17 cellular contexts compared by ENCODE assay signal in genomic region chr11:120911943-120912342, GRCh38.
"Had no signal": no experiment of that assay in that cellular context is flagged by ENCODE, and none has a peak within 500 bp of the region (broad histone marks: within the 10 kb centered on the region; RNA-seq: fewer than 3 reads in every experiment).

No MANE protein-coding gene starts in this region.

- H3K4me3 ChIP-seq: breast epithelium had no signal

- DNase-seq: activated CD4-positive, alpha-beta memory T cell treated with anti-CD3 and anti-CD28 coated beads for 36 hours; activated CD4-positive, alpha-beta T cell treated with anti-CD3 and anti-CD28 coated beads, Interleukin-2, amount 10 ng/mL, durations not matched to agents 7 days and 5 days; activated CD4-positive, CD25-positive, alpha-beta regulatory T cell; activated CD8-positive, alpha-beta memory T cell treated with anti-CD3 and anti-CD28 coated beads for 24 hours; activated gamma-delta T cell treated with Interleukin-2 at 50 U/mL for 16 hours; activated naive CD4-positive, alpha-beta T cell treated with anti-CD3 and anti-CD28 coated beads, Interleukin-2, amount 50 U/mL, for 16 hours; activated T-cell treated with anti-CD3 and anti-CD28 coated beads, Interleukin-2, amount 50 U/mL, for 4 hours; aorta; central memory CD4-positive, alpha-beta T cell; NCI-H1092; NCI-H1417 treated with DMSO at 0.1 percent for 48 hours; SIG-M5; T1000 had no signal

- H3K36me3 ChIP-seq: breast epithelium had no signal

- H3K27ac Mint-ChIP-seq: activated CD4-positive, alpha-beta memory T cell treated with anti-CD3 and anti-CD28 coated beads for 36 hours; activated CD4-positive, alpha-beta T cell treated with anti-CD3 and anti-CD28 coated beads, Interleukin-2, amount 10 ng/mL, durations not matched to agents 7 days and 5 days; activated T-helper 17 cell treated with anti-CD3 and anti-CD28 coated beads, Interleukin-2, amount 50 U/mL, for 72 hours had no signal

- H3K36me3 Mint-ChIP-seq: activated CD4-positive, alpha-beta memory T cell treated with anti-CD3 and anti-CD28 coated beads for 36 hours had no signal

- ATAC-seq: activated T-cell treated with anti-CD3 and anti-CD28 coated beads, Interleukin-2, amount 50 U/mL, for 4 hours; activated T-helper 17 cell treated with anti-CD3 and anti-CD28 coated beads, Interleukin-2, amount 50 U/mL, for 72 hours had no signal

- H3K27ac ChIP-seq: breast epithelium, KMS-11, VCaP had no signal

- H3K4me1 ChIP-seq: breast epithelium had no signal

- H3K9ac ChIP-seq: KMS-11 had no signal

- H3K4me2 ChIP-seq: KMS-11 had no signal

- H3K4me1 Mint-ChIP-seq: activated CD4-positive, alpha-beta T cell treated with anti-CD3 and anti-CD28 coated beads, Interleukin-2, amount 10 ng/mL, durations not matched to agents 7 days and 5 days; activated T-helper 17 cell treated with anti-CD3 and anti-CD28 coated beads, Interleukin-2, amount 50 U/mL, for 72 hours had no signal

- H3K9me3 ChIP-seq: breast epithelium had no signal

- H3K4me3 Mint-ChIP-seq: activated CD4-positive, alpha-beta memory T cell treated with anti-CD3 and anti-CD28 coated beads for 36 hours; activated CD4-positive, alpha-beta T cell treated with anti-CD3 and anti-CD28 coated beads, Interleukin-2, amount 10 ng/mL, durations not matched to agents 7 days and 5 days; activated T-cell treated with anti-CD3 and anti-CD28 coated beads, Interleukin-2, amount 50 U/mL, for 4 hours; activated T-helper 17 cell treated with anti-CD3 and anti-CD28 coated beads, Interleukin-2, amount 50 U/mL, for 72 hours had no signal

- H3K9me3 Mint-ChIP-seq: activated CD4-positive, alpha-beta memory T cell treated with anti-CD3 and anti-CD28 coated beads for 36 hours; activated CD4-positive, alpha-beta T cell treated with anti-CD3 and anti-CD28 coated beads, Interleukin-2, amount 10 ng/mL, durations not matched to agents 7 days and 5 days; activated T-cell treated with anti-CD3 and anti-CD28 coated beads, Interleukin-2, amount 50 U/mL, for 4 hours; activated T-helper 17 cell treated with anti-CD3 and anti-CD28 coated beads, Interleukin-2, amount 50 U/mL, for 72 hours had no signal

- H3K27me3 ChIP-seq: breast epithelium had no signal
